ENCODE assay signal across 14 cellular contexts in genomic region chr6:16179970-16180431, GRCh38. TPM values are rescaled to one million over a fixed set of nuclear protein-coding genes. Genes with fewer than 3 reads are reported as not detected.
DNase-seq lines count a peak whose midpoint lies in the region; ATAC-seq lines count a peak whose summit lies in the region.
"Had no signal": no experiment of that assay in that cellular context is flagged by ENCODE, and none has a peak within 500 bp of the region (broad histone marks: within the 10 kb centered on the region; RNA-seq: fewer than 3 reads in every experiment).

No MANE protein-coding gene starts in this region.

- peak overlapping the region; percentile 52 for H3K4me3 Mint-ChIP-seq in activated naive CD8-positive, alpha-beta T cell

- peak; percentile 99 for DNase-seq in Jurkat, Clone E6-1 (ENCODE audit: low read depth, low spot score)
- DNase-seq in T-helper 2 cell, result peak in 3 of 5 experiments; percentile 35 to 98 (median 71)
- DNase-seq in stimulated activated CD8-positive, alpha-beta memory T cell treated with anti-CD3 and anti-CD28 coated beads, Interleukin-4, amount 100 ng/mL, for 48 hours, result peak; percentile 37
- no peak for DNase-seq in NCI-H187 (lab: John Stamatoyannopoulos, UW)
- no peak for DNase-seq in NAMALWA (ENCODE audit: low spot score)
- DNase-seq: adrenal gland, DMS53, hippocampal formation, mesendoderm, NCI-H524 treated with DMSO at 0.1 percent for 48 hours, right cardiac atrium, SW 1271 had no signal

- ATAC-seq in GM21737 (IDR thresholded peaks at IDR 0.05; ENCODE audit: unreplicated experiment), result no peak

- H3K4me1 Mint-ChIP-seq in activated naive CD8-positive, alpha-beta T cell (ENCODE audit: low read depth), result peaks cover 33% of the 10 kb centered on the region

- peak overlapping the region; percentile 54 for H3K27ac Mint-ChIP-seq in activated naive CD8-positive, alpha-beta T cell

- peaks cover 8% of the 10 kb centered on the region for H3K36me3 Mint-ChIP-seq in activated naive CD8-positive, alpha-beta T cell

- H3K27me3 Mint-ChIP-seq in activated naive CD8-positive, alpha-beta T cell, result no peaks in the 10 kb centered on the region

- H3K4me3 ChIP-seq in Jurkat, Clone E6-1 (ENCODE audit: low read length), result no peak overlapping the region
- H3K4me3 ChIP-seq: adrenal gland had no signal

- peaks cover 5% of the 10 kb centered on the region for H3K9me3 Mint-ChIP-seq in activated naive CD8-positive, alpha-beta T cell (ENCODE audit: low read depth)

RNA-seq across cellular contexts. Expression of gene MYLIP, which starts 51.1 kb away (rescaled TPM):
- polyA plus RNA-seq in Jurkat, Clone E6-1 (2012; ENCODE audit: insufficient read depth, insufficient read length), result 5.1 TPM

RNA-seq across cellular contexts. Expression of gene GMPR, which starts 58.4 kb away (rescaled TPM):
- 11.5 TPM for polyA plus RNA-seq in Jurkat, Clone E6-1 (2012; ENCODE audit: insufficient read depth, insufficient read length)

Comparison
In these comparisons a context has a peak if more than half of its experiments do, and no peak if none do; other contexts are left out.
1. DNase-seq: peak in Jurkat, Clone E6-1 (single experiment), T-helper 2 cell (3 of 5) and stimulated activated CD8-positive, alpha-beta memory T cell treated with anti-CD3 and anti-CD28 coated beads, Interleukin-4, amount 100 ng/mL, for 48 hours (single experiment); none in NCI-H187 (0 of 2) and NAMALWA (single experiment).